Comparison of ENCODE assay signal across 1 cellular context in the genomic region with DNA sequence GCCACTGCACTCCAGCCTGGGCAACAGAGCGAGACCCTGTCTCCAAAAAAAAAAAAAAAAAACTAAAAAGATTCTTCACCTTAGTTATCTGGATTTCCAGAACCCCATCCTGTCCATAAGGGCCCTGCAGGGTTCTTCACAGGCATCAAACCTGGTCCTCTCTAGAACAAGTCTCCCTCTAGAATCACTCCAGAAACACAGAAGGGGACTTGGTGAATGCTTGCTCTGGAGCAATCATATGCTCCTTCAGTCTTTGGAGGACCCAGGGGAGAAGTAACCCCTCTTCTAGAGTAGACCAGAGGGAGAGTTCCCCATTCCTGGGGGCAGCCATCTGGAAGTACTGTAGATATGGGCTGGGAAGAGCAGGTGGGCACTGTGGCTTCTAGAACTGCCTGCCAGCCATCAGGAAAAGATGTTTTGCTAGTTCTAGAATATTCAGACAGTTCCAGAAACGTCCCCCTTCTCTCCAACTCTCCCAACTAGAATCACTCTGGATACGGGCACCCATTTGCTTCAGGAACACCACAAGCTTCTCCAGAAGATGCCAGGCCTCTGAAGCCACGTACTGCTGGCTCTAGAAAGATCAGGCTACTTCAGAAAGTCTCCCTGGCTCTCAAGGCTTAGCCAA.
TF ChIP-seq lines count a peak whose summit lies in the region.

No MANE protein-coding gene starts in this region.

TF ChIP-seq in K562, 482 proteins besides CTCF, POLR2A, EP300 and RAD21:
- TF ChIP-seq ATF7 (IDR thresholded peaks at IDR 0.05) = no peak
- TF ChIP-seq EZH2 (IDR thresholded peaks at IDR 0.05; ENCODE audit: borderline replicate concordance, low read depth, low read length) = no peak
- no peak for TF ChIP-seq STAT5B (CRISPR knock-in tag; IDR thresholded peaks at IDR 0.05)
- TF ChIP-seq, protein P1, sequence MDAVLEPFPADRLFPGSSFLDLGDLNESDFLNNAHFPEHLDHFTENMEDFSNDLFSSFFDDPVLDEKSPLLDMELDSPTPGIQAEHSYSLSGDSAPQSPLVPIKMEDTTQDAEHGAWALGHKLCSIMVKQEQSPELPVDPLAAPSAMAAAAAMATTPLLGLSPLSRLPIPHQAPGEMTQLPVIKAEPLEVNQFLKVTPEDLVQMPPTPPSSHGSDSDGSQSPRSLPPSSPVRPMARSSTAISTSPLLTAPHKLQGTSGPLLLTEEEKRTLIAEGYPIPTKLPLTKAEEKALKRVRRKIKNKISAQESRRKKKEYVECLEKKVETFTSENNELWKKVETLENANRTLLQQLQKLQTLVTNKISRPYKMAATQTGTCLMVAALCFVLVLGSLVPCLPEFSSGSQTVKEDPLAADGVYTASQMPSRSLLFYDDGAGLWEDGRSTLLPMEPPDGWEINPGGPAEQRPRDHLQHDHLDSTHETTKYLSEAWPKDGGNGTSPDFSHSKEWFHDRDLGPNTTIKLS (IDR thresholded peaks at IDR 0.05; ENCODE audit: borderline replicate concordance, low read depth) = peak; percentile 54; the same call in 1 of the 2 replicates
- TF ChIP-seq HNRNPL (IDR thresholded peaks at IDR 0.05; ENCODE audit: low read depth, low read length) = no peak
- no peak for TF ChIP-seq C11orf30 (IDR thresholded peaks at IDR 0.05; ENCODE audit: low read depth)
- TF ChIP-seq ARNT (IDR thresholded peaks at IDR 0.05) = peak in 1 of 2 experiments; percentile 100; a peak in 2 of 4 replicates
- no peak for TF ChIP-seq XRCC4 (IDR thresholded peaks at IDR 0.05; ENCODE audit: extremely low read depth, insufficient read depth, insufficient read length)
- no peak for TF ChIP-seq RUNX1 (IDR thresholded peaks at IDR 0.05; ENCODE audit: low read depth)
- no peak for TF ChIP-seq SIRT6 (IDR thresholded peaks at IDR 0.05; ENCODE audit: low read depth, low read length)
- TF ChIP-seq, protein P2, sequence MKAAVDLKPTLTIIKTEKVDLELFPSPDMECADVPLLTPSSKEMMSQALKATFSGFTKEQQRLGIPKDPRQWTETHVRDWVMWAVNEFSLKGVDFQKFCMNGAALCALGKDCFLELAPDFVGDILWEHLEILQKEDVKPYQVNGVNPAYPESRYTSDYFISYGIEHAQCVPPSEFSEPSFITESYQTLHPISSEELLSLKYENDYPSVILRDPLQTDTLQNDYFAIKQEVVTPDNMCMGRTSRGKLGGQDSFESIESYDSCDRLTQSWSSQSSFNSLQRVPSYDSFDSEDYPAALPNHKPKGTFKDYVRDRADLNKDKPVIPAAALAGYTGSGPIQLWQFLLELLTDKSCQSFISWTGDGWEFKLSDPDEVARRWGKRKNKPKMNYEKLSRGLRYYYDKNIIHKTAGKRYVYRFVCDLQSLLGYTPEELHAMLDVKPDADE (conservative IDR thresholded peaks at IDR 0.05; ENCODE audit: control insufficient read depth, low read depth, low read length) = no peak
- no peak for TF ChIP-seq ARID2 (IDR thresholded peaks at IDR 0.05)
- TF ChIP-seq TARDBP (IDR thresholded peaks at IDR 0.05) = no peak
- TF ChIP-seq, protein P3, sequence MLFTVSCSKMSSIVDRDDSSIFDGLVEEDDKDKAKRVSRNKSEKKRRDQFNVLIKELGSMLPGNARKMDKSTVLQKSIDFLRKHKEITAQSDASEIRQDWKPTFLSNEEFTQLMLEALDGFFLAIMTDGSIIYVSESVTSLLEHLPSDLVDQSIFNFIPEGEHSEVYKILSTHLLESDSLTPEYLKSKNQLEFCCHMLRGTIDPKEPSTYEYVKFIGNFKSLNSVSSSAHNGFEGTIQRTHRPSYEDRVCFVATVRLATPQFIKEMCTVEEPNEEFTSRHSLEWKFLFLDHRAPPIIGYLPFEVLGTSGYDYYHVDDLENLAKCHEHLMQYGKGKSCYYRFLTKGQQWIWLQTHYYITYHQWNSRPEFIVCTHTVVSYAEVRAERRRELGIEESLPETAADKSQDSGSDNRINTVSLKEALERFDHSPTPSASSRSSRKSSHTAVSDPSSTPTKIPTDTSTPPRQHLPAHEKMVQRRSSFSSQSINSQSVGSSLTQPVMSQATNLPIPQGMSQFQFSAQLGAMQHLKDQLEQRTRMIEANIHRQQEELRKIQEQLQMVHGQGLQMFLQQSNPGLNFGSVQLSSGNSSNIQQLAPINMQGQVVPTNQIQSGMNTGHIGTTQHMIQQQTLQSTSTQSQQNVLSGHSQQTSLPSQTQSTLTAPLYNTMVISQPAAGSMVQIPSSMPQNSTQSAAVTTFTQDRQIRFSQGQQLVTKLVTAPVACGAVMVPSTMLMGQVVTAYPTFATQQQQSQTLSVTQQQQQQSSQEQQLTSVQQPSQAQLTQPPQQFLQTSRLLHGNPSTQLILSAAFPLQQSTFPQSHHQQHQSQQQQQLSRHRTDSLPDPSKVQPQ (CRISPR knock-in tag; IDR thresholded peaks at IDR 0.05; ENCODE audit: borderline replicate concordance) = no peak
- TF ChIP-seq PHB (CRISPR knock-in tag; IDR thresholded peaks at IDR 0.05) = no peak
- TF ChIP-seq ZSCAN29 (IDR thresholded peaks at IDR 0.05) = no peak
- TF ChIP-seq SLC30A9 (CRISPR knock-in tag; IDR thresholded peaks at IDR 0.05) = no peak
- TF ChIP-seq SUPT5H (IDR thresholded peaks at IDR 0.05) = no peak
